ENCODE assay signal across 9 cellular contexts in the genomic region with DNA sequence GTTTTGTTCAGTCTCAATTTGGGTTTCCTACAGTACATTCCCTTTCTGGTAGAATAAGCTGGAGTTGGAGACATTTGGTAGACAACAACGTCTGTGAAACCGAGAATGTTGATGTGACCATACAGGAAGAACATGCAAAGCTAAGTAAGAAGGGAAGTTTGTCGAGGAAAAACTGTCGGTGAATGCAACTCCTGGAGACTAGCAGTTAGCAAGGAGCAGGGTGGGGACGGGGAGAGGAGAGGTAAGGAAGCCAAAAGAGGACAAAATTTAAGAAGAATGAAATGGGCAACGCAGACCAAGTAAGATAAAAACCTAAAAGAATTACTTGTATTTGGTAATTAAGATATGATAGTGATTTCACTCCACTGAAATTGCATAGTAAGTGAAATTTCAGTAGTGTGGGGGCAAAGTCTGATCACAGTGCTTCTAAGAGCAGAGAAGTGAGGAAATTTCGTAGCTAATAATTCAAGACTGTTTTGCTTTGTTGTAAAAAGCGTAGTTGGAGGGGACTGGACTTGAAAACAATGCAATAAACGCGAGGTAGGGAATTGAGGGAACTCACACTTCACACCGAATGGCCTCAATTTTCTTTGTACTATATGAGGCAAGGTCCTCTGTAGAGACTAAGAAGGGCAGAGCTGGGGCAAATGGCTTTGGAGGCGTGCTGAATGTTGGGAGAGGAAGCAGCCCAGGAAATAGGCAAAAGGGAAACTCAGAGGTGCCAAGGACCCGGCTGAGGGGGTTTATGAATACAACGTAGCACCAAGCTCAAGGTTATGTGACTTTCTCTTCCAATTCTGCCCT. TPM values are rescaled to one million over a fixed set of nuclear protein-coding genes. Genes with fewer than 3 reads are reported as not detected.
DNase-seq lines count a peak whose midpoint lies in the region; ATAC-seq and TF ChIP-seq lines count a peak whose summit lies in the region.
"Had no signal": no experiment of that assay in that cellular context is flagged by ENCODE, and none has a peak within 500 bp of the region (broad histone marks: within the 10 kb centered on the region; RNA-seq: fewer than 3 reads in every experiment).

No MANE protein-coding gene starts in this region.

- no peak overlapping the region for H3K27ac Mint-ChIP-seq in T-helper 2 cell treated with Interferon-gamma antibody and Interleukin-4, amounts not matched to agents 5 μg/mL and 100 μg/mL, for 36 hours

- H3K4me1 ChIP-seq in lower lobe of right lung (peaks cover 13% of the 10 kb centered on the region), subcutaneous abdominal adipose tissue (ENCODE audit: control insufficient read depth in 5 of 5, insufficient read depth in 5 of 5, low read length in 5 of 5) (peaks cover 0 to 33% (median 24%) of the 10 kb centered on the region in 5 donors)

- ATAC-seq in lower lobe of right lung (peak; percentile 24 to 28), HG03108 (IDR thresholded peaks at IDR 0.05; ENCODE audit: unreplicated experiment) (no peak)

- H3K9me3 Mint-ChIP-seq in T-helper 2 cell treated with Interferon-gamma antibody and Interleukin-4, amounts not matched to agents 5 μg/mL and 100 μg/mL, for 36 hours = no peaks in the 10 kb centered on the region

- H3K4me3 ChIP-seq in brain microvascular endothelial cell (ENCODE audit: low read depth, low read length) = peak overlapping the region; percentile 63
- H3K4me3 ChIP-seq in lower lobe of right lung = peak overlapping the region; percentile 69
- peak overlapping the region; percentile 75 to 87 (median 84) for H3K4me3 ChIP-seq in subcutaneous abdominal adipose tissue (ENCODE audit: low read depth in 1 of 5, low read length in 5 of 5)

- peak overlapping the region in 4 of 5 donors; percentile 32 to 75 (median 68) for H3K9ac ChIP-seq in subcutaneous abdominal adipose tissue (ENCODE audit: low read length in 5 of 5)

- in situ Hi-C loops in brain microvascular endothelial cell (cut with HindIII; ENCODE audit: low pct_ligation_motif_present, low sequenced_read_pairs) = no loop called here

- TF ChIP-seq CTCF in brain microvascular endothelial cell (IDR thresholded peaks at IDR 0.05; ENCODE audit: low read depth, low read length, missing control alignments) (no peak), lower lobe of right lung (IDR thresholded peaks at IDR 0.05) (no peak)

- intact Hi-C loops in lower lobe of right lung (cut with DNase I) = no loop called here

- H3K36me3 Mint-ChIP-seq in T-helper 2 cell treated with Interferon-gamma antibody and Interleukin-4, amounts not matched to agents 5 μg/mL and 100 μg/mL, for 36 hours (ENCODE audit: low read depth) = no peaks in the 10 kb centered on the region

- H3K27ac ChIP-seq in brain microvascular endothelial cell (no peak overlapping the region), lower lobe of right lung (peak overlapping the region; percentile 73), subcutaneous abdominal adipose tissue (ENCODE audit: low read depth, low read length) (peak overlapping the region; percentile 60)

- H3K9me3 ChIP-seq in lower lobe of right lung (no peaks in the 10 kb centered on the region), subcutaneous abdominal adipose tissue (ENCODE audit: control insufficient read depth in 5 of 5, low read length in 5 of 5) (no peaks in the 10 kb centered on the region)

- H3K27me3 Mint-ChIP-seq in T-helper 2 cell treated with Interferon-gamma antibody and Interleukin-4, amounts not matched to agents 5 μg/mL and 100 μg/mL, for 36 hours (ENCODE audit: low read depth) = peaks cover 48% of the 10 kb centered on the region

- DNase-seq in T-helper 2 cell treated with Interferon-gamma antibody and Interleukin-4, amounts not matched to agents 5 μg/mL and 100 μg/mL, for 36 hours (ENCODE audit: low spot score) = no peak
- no peak for DNase-seq in T-helper 2 cell
- DNase-seq in brain microvascular endothelial cell = no peak
- no peak for DNase-seq in lower lobe of right lung
- DNase-seq in DMS153 treated with DMSO at 0.1 percent for 48 hours (lab: John Stamatoyannopoulos, UW; ENCODE audit: unreplicated experiment) = no peak
- no peak for DNase-seq in mucosa of gallbladder (ENCODE audit: low spot score)
- DNase-seq: hypothalamus had no signal

- no peaks in the 10 kb centered on the region for H3K27me3 ChIP-seq in brain microvascular endothelial cell (replicated peaks)
- H3K27me3 ChIP-seq in lower lobe of right lung (ENCODE audit: low read depth) = peaks cover 28% of the 10 kb centered on the region
- peaks cover 0 to 4% (median 3%) of the 10 kb centered on the region in 5 donors for H3K27me3 ChIP-seq in subcutaneous abdominal adipose tissue (ENCODE audit: control insufficient read depth in 5 of 5, insufficient read depth in 4 of 5, low read length in 5 of 5)

- peak overlapping the region; percentile 71 for H3K4me3 Mint-ChIP-seq in T-helper 2 cell treated with Interferon-gamma antibody and Interleukin-4, amounts not matched to agents 5 μg/mL and 100 μg/mL, for 36 hours

- H3K36me3 ChIP-seq in brain microvascular endothelial cell (replicated peaks) = no peaks in the 10 kb centered on the region
- H3K36me3 ChIP-seq in lower lobe of right lung = no peaks in the 10 kb centered on the region
- no peaks in the 10 kb centered on the region for H3K36me3 ChIP-seq in subcutaneous abdominal adipose tissue (ENCODE audit: control insufficient read depth in 5 of 5, insufficient read depth in 5 of 5, low read length in 5 of 5)

- peaks cover 28% of the 10 kb centered on the region for H3K4me1 Mint-ChIP-seq in T-helper 2 cell treated with Interferon-gamma antibody and Interleukin-4, amounts not matched to agents 5 μg/mL and 100 μg/mL, for 36 hours (ENCODE audit: low read depth)

RNA-seq across cellular contexts. Expression of a gene that starts 0.8 kb away (rescaled TPM):
- 2.9 TPM for total RNA-seq in lower lobe of right lung
- 19.6 TPM for total RNA-seq in mucosa of gallbladder

RNA-seq across cellular contexts. Expression of a gene that starts 40.3 kb away (rescaled TPM):
- total RNA-seq in lower lobe of right lung = 29.0 TPM
- 52.5 TPM for total RNA-seq in mucosa of gallbladder
